ENCODE assay signal across 9 cellular contexts in genomic region chr18:26215247-26215970, GRCh38. TPM values are rescaled to one million over a fixed set of nuclear protein-coding genes. Genes with fewer than 3 reads are reported as not detected.
DNase-seq lines count a peak whose midpoint lies in the region; ATAC-seq, FAIRE-seq and TF ChIP-seq lines count a peak whose summit lies in the region.
"Had no signal": no experiment of that assay in that cellular context is flagged by ENCODE, and none has a peak within 500 bp of the region (broad histone marks: within the 10 kb centered on the region; RNA-seq: fewer than 3 reads in every experiment).

No MANE protein-coding gene starts in this region.

- H3K27ac Mint-ChIP-seq in activated naive CD4-positive, alpha-beta T cell treated with anti-CD3 and anti-CD28 coated beads, Interleukin-2, amount 10 ng/mL, durations not matched to agents 7 days and 5 days, result peak overlapping the region; percentile 89
- H3K27ac Mint-ChIP-seq in H9, result no peak overlapping the region; a peak in 1 of 7 replicates

- DNase-seq in GM12892 (ENCODE audit: insufficient read length) (peak; percentile 21), MM.1S (peak; percentile 73), kidney tubule cell (ENCODE audit: low spot score) (no peak), ACHN (no peak), H9 (no peak), H54 (ENCODE audit: insufficient read length, low spot score) (no peak)
- peak; percentile 71 for DNase-seq in activated naive CD4-positive, alpha-beta T cell treated with anti-CD3 and anti-CD28 coated beads, Interleukin-2, amount 10 ng/mL, durations not matched to agents 7 days and 5 days

- TF ChIP-seq CTCF in MM.1S (IDR thresholded peaks at IDR 0.05; ENCODE audit: low read length) (no peak), H9 (conservative IDR thresholded peaks at IDR 0.05) (no peak)

- no peak overlapping the region for H4K8ac ChIP-seq in H9 (replicated peaks; ENCODE audit: insufficient read length, low read depth, low read length)

- peak overlapping the region; percentile 56 for H2AFZ ChIP-seq in MM.1S (ENCODE audit: low read length)
- no peak overlapping the region for H2AFZ ChIP-seq in H9 (ENCODE audit: low read length)

- H3K36me3 Mint-ChIP-seq in activated naive CD4-positive, alpha-beta T cell treated with anti-CD3 and anti-CD28 coated beads, Interleukin-2, amount 10 ng/mL, durations not matched to agents 7 days and 5 days, result no peaks in the 10 kb centered on the region
- H3K36me3 Mint-ChIP-seq in H9 (ENCODE audit: insufficient read depth in 1 of 3, low read depth in 3 of 3), result no peaks in the 10 kb centered on the region

- peaks cover 4% of the 10 kb centered on the region for H3F3A ChIP-seq in MM.1S (ENCODE audit: insufficient read depth, low read length)

- no peaks in the 10 kb centered on the region for H3K27me3 Mint-ChIP-seq in activated naive CD4-positive, alpha-beta T cell treated with anti-CD3 and anti-CD28 coated beads, Interleukin-2, amount 10 ng/mL, durations not matched to agents 7 days and 5 days
- H3K27me3 Mint-ChIP-seq in H9 (ENCODE audit: low read depth), result no peaks in the 10 kb centered on the region; the same call in 1 of the 2 replicates

- in situ Hi-C loops in ACHN (cut with HindIII; ENCODE audit: low pct_ligation_motif_present, low pct_unique_long_range_greater_than_20kb, low sequenced_read_pairs), result no loop called here

- H2AK5ac ChIP-seq in H9 (ENCODE audit: insufficient read length, low read length), result no peak overlapping the region

- no peak overlapping the region for H3K4ac ChIP-seq in H9 (ENCODE audit: low read depth, low read length)

- H3K9me3 ChIP-seq in MM.1S (replicated peaks; ENCODE audit: insufficient read depth, low read length) (no peaks in the 10 kb centered on the region), H9 (ENCODE audit: control insufficient read depth, low read depth, low read length) (no peaks in the 10 kb centered on the region)

- no peaks in the 10 kb centered on the region for H3K9me2 ChIP-seq in MM.1S (replicated peaks; ENCODE audit: insufficient read depth, low read length)

- no peaks in the 10 kb centered on the region for H3K36me3 ChIP-seq in MM.1S (replicated peaks; ENCODE audit: insufficient read depth, low read length)

- peak overlapping the region; percentile 33 for H3K4me3 Mint-ChIP-seq in activated naive CD4-positive, alpha-beta T cell treated with anti-CD3 and anti-CD28 coated beads, Interleukin-2, amount 10 ng/mL, durations not matched to agents 7 days and 5 days
- no peak overlapping the region for H3K4me3 Mint-ChIP-seq in H9

- H3K4me1 ChIP-seq in MM.1S (ENCODE audit: low read length) (peaks cover 3% of the 10 kb centered on the region; the same call in 1 of the 2 replicates), H9 (ENCODE audit: insufficient read depth, low read length) (no peaks in the 10 kb centered on the region)

- CTCF ChIA-PET in activated naive CD4-positive, alpha-beta T cell treated with anti-CD3 and anti-CD28 coated beads, Interleukin-2, amount 10 ng/mL, durations not matched to agents 7 days and 5 days (lab: Charles Lee), result interaction anchor here (0.7 to 1.5 kb wide), 2 partner anchors 10 to 124 kb away, joined by 5 to 9 read pairs; partner anchors contain the start of gene TAF4B

- H3K56ac ChIP-seq in H9 (ENCODE audit: insufficient read length, low read depth, low read length), result no peak overlapping the region

- H4K20me1 ChIP-seq in MM.1S (ENCODE audit: insufficient read depth, low read length) (no peaks in the 10 kb centered on the region), H9 (ENCODE audit: control insufficient read depth, insufficient read depth, insufficient read length) (no peaks in the 10 kb centered on the region)

- no peak overlapping the region for H2BK20ac ChIP-seq in H9 (ENCODE audit: low read depth, low read length, poor library complexity, severe bottlenecking)

- no peak overlapping the region for H4K91ac ChIP-seq in H9 (ENCODE audit: insufficient read length, low read depth, low read length)

- H3K9ac ChIP-seq in MM.1S (ENCODE audit: low read length), result peak overlapping the region; percentile 37; the same call in 1 of the 2 replicates
- no peak overlapping the region for H3K9ac ChIP-seq in H9 (ENCODE audit: extremely low read depth, insufficient read length, low read length)

- H3K4me2 ChIP-seq in MM.1S (ENCODE audit: low read depth, low read length), result peak overlapping the region; percentile 80
- H3K4me2 ChIP-seq in H9 (ENCODE audit: insufficient read depth, insufficient read length, low read length), result no peak overlapping the region

- H2BK15ac ChIP-seq in H9 (ENCODE audit: low read depth, low read length), result no peak overlapping the region

- H3K27me3 ChIP-seq in MM.1S (replicated peaks; ENCODE audit: insufficient read depth, low read length) (no peaks in the 10 kb centered on the region), H9 (ENCODE audit: insufficient read depth, low read length) (no peaks in the 10 kb centered on the region)

- H3T11ph ChIP-seq in H9 (ENCODE audit: low read length), result no peak overlapping the region

- peak; percentile 96 for ATAC-seq in GM21737 (IDR thresholded peaks at IDR 0.05; ENCODE audit: unreplicated experiment)

- FAIRE-seq in GM12892 (lab: Jason Lieb, UNC) (peak; percentile 96), H54 (lab: Jason Lieb, UNC) (no peak)
- FAIRE-seq: colon had no signal

- peak overlapping the region; percentile 52; the same call in 1 of the 2 replicates for H3K27ac ChIP-seq in MM.1S (ENCODE audit: low read length)
- H3K27ac ChIP-seq in H9 (ENCODE audit: insufficient read length, low read depth, low read length), result no peak overlapping the region

- no peaks in the 10 kb centered on the region for H3K79me1 ChIP-seq in H9 (ENCODE audit: insufficient read depth, low read depth, low read length, poor library complexity, severe bottlenecking)

- no peak overlapping the region for H3K14ac ChIP-seq in H9 (ENCODE audit: insufficient read depth, low read length)

- H3K9me3 Mint-ChIP-seq in activated naive CD4-positive, alpha-beta T cell treated with anti-CD3 and anti-CD28 coated beads, Interleukin-2, amount 10 ng/mL, durations not matched to agents 7 days and 5 days, result no peaks in the 10 kb centered on the region
- H3K9me3 Mint-ChIP-seq in H9, result no peaks in the 10 kb centered on the region

- no peaks in the 10 kb centered on the region for H3K79me2 ChIP-seq in MM.1S (ENCODE audit: low read length)
- H3K79me2 ChIP-seq in H9 (ENCODE audit: insufficient read depth, low read length), result no peaks in the 10 kb centered on the region

- peak overlapping the region; percentile 50 for H3K4me3 ChIP-seq in MM.1S (ENCODE audit: low read length)

- no peak overlapping the region for H2BK12ac ChIP-seq in H9 (ENCODE audit: insufficient read length, low read depth, low read length)

- peak; percentile 45 for TF ChIP-seq POLR2A in GM12892 (IDR thresholded peaks at IDR 0.05; ENCODE audit: low read depth, low read length)
- no peak for TF ChIP-seq POLR2A in H54 (IDR thresholded peaks at IDR 0.05; ENCODE audit: low read depth, low read length)

- no peak overlapping the region for H3K23ac ChIP-seq in H9 (ENCODE audit: insufficient read length, low read depth, low read length)

- no CpG with 5 or more reads among the region's 7 CpGs for WGBS in H9 (ENCODE audit: extremely low coverage, insufficient read length, low lambda C conversion rate)

- H2BK5ac ChIP-seq in H9 (ENCODE audit: insufficient read length, low read length), result no peak overlapping the region

- H4K5ac ChIP-seq in H9 (ENCODE audit: insufficient read length, low read depth, low read length), result no peak overlapping the region

- no peak overlapping the region for H2BK120ac ChIP-seq in H9 (ENCODE audit: low read depth, low read length, poor library complexity, severe bottlenecking)

- no peaks in the 10 kb centered on the region for H3K23me2 ChIP-seq in H9 (ENCODE audit: insufficient read length, low read depth, low read length, poor library complexity, severe bottlenecking)

- H3K4me1 Mint-ChIP-seq in activated naive CD4-positive, alpha-beta T cell treated with anti-CD3 and anti-CD28 coated beads, Interleukin-2, amount 10 ng/mL, durations not matched to agents 7 days and 5 days, result peaks cover 27% of the 10 kb centered on the region
- no peaks in the 10 kb centered on the region for H3K4me1 Mint-ChIP-seq in H9

- H3K18ac ChIP-seq in H9 (ENCODE audit: insufficient read length, low read depth, low read length), result no peak overlapping the region

RNA-seq across cellular contexts. Expression of gene TAF4B, which starts 10.8 kb away (rescaled TPM):
- 8.0 TPM for polyA plus RNA-seq in GM12892 (2012; ENCODE audit: missing spikeins)
- total RNA-seq in H9 (2021), result 19.8 and 20.4 TPM in 2 replicates

Comparison
In these comparisons a context has a peak if more than half of its experiments do, and no peak if none do; other contexts are left out.
1. DNase-seq: peak in GM12892 (single experiment), MM.1S (single experiment) and activated naive CD4-positive, alpha-beta T cell treated with anti-CD3 and anti-CD28 coated beads, Interleukin-2, amount 10 ng/mL, durations not matched to agents 7 days and 5 days (single experiment); none in kidney tubule cell (single experiment), ACHN (single experiment), H9 (single experiment) and H54 (single experiment).